ENCODE assay signal across 8 cellular contexts in genomic region chr7:112789453-112789823, GRCh38. TPM values are rescaled to one million over a fixed set of nuclear protein-coding genes. Genes with fewer than 3 reads are reported as not detected.
DNase-seq lines count a peak whose midpoint lies in the region; ATAC-seq and TF ChIP-seq lines count a peak whose summit lies in the region.

No MANE protein-coding gene starts in this region.

- peaks cover 16% of the 10 kb centered on the region for H3K36me3 Mint-ChIP-seq in stimulated activated naive CD8-positive, alpha-beta T cell treated with anti-CD3 and anti-CD28 coated beads, Interleukin-15, Interleukin-2, amounts not matched to agents 100 ng/mL and 50 ng/mL, for 24 hours (ENCODE audit: low read depth)

- TF ChIP-seq CTCF in astrocyte of the spinal cord (IDR thresholded peaks at IDR 0.05; ENCODE audit: low read depth, low read length): no peak
- TF ChIP-seq CTCF in lower lobe of right lung (IDR thresholded peaks at IDR 0.05): no peak
- TF ChIP-seq CTCF in vagina (IDR thresholded peaks at IDR 0.05): no peak

- H3K27ac Mint-ChIP-seq in stimulated activated naive CD8-positive, alpha-beta T cell treated with anti-CD3 and anti-CD28 coated beads, Interleukin-15, Interleukin-2, amounts not matched to agents 100 ng/mL and 50 ng/mL, for 24 hours: peak overlapping the region; percentile 89

- H3K4me1 ChIP-seq in lower lobe of right lung: peaks cover 21% of the 10 kb centered on the region
- peaks cover 18% of the 10 kb centered on the region for H3K4me1 ChIP-seq in vagina

- peaks cover 2% of the 10 kb centered on the region for H3K36me3 ChIP-seq in lower lobe of right lung
- H3K36me3 ChIP-seq in vagina: peaks cover 0 to 1% of the 10 kb centered on the region in 2 donors

- H3K9me3 Mint-ChIP-seq in stimulated activated naive CD8-positive, alpha-beta T cell treated with anti-CD3 and anti-CD28 coated beads, Interleukin-15, Interleukin-2, amounts not matched to agents 100 ng/mL and 50 ng/mL, for 24 hours: no peaks in the 10 kb centered on the region

- H3K27me3 Mint-ChIP-seq in stimulated activated naive CD8-positive, alpha-beta T cell treated with anti-CD3 and anti-CD28 coated beads, Interleukin-15, Interleukin-2, amounts not matched to agents 100 ng/mL and 50 ng/mL, for 24 hours: no peaks in the 10 kb centered on the region

- no peak for DNase-seq in stimulated activated naive CD8-positive, alpha-beta T cell treated with anti-CD3 and anti-CD28 coated beads, Interleukin-15, Interleukin-2, amounts not matched to agents 100 U/mL and 50 U/mL, for 24 hours
- DNase-seq in astrocyte of the spinal cord (ENCODE audit: low read depth, low spot score) (no peak), lower lobe of right lung (no peak), vagina (ENCODE audit: extremely low spot score in 2 of 2) (no peak), NCI-H1417 (lab: John Stamatoyannopoulos, UW) (no peak), A172 (ENCODE audit: low spot score) (no peak), NCI-H345 (lab: John Stamatoyannopoulos, UW) (no peak)

- ATAC-seq in stimulated activated naive CD8-positive, alpha-beta T cell treated with anti-CD3 and anti-CD28 coated beads, Interleukin-15, Interleukin-2, amounts not matched to agents 100 U/mL and 50 U/mL, for 24 hours: no peak
- ATAC-seq in lower lobe of right lung: peak in 1 of 2 donors; percentile 3

- TF ChIP-seq POLR2A in vagina (IDR thresholded peaks at IDR 0.05): no peak

- in situ Hi-C loops in astrocyte of the spinal cord (cut with HindIII; ENCODE audit: low sequenced_read_pairs): no loop called here

- peak overlapping the region; percentile 93 for H3K27ac ChIP-seq in lower lobe of right lung
- H3K27ac ChIP-seq in vagina: peak overlapping the region; percentile 88

- H3K4me3 ChIP-seq in astrocyte of the spinal cord (ENCODE audit: low read depth, low read length) (peak overlapping the region; percentile 81), lower lobe of right lung (peak overlapping the region; percentile 82), vagina (peak overlapping the region; percentile 78 to 79)

- peaks cover 33% of the 10 kb centered on the region for H3K4me1 Mint-ChIP-seq in stimulated activated naive CD8-positive, alpha-beta T cell treated with anti-CD3 and anti-CD28 coated beads, Interleukin-15, Interleukin-2, amounts not matched to agents 100 ng/mL and 50 ng/mL, for 24 hours (ENCODE audit: low read depth)

- peak overlapping the region; percentile 95 for H3K4me3 Mint-ChIP-seq in stimulated activated naive CD8-positive, alpha-beta T cell treated with anti-CD3 and anti-CD28 coated beads, Interleukin-15, Interleukin-2, amounts not matched to agents 100 ng/mL and 50 ng/mL, for 24 hours

- H3K27me3 ChIP-seq in lower lobe of right lung (ENCODE audit: low read depth): no peaks in the 10 kb centered on the region
- no peaks in the 10 kb centered on the region for H3K27me3 ChIP-seq in vagina

- intact Hi-C loops in lower lobe of right lung (cut with DNase I): no loop called here
- intact Hi-C loops in vagina (cut with DNase I): no loop called here

- no peaks in the 10 kb centered on the region for H3K9me3 ChIP-seq in lower lobe of right lung
- H3K9me3 ChIP-seq in vagina: no peaks in the 10 kb centered on the region

RNA-seq across cellular contexts. Expression of gene TMEM168, which starts 0.8 kb away (rescaled TPM):
- total RNA-seq in lower lobe of right lung (24.9 TPM), vagina (30.2 TPM)
- total RNA-seq in A172 (2014; rRNA removed; shearing (Covaris generic)): 14.1 and 19.8 TPM in 2 replicates
